In genomic region chr20:36919715-36920333, GRCh38 we compare ENCODE assay signal across 8 cellular contexts. TPM values are rescaled to one million over a fixed set of nuclear protein-coding genes. Genes with fewer than 3 reads are reported as not detected.
DNase-seq lines count a peak whose midpoint lies in the region; ATAC-seq, FAIRE-seq and TF ChIP-seq lines count a peak whose summit lies in the region.

No MANE protein-coding gene starts in this region.

- intact Hi-C loops in aorta (cut with DNase I): no loop called here

- H3K27ac Mint-ChIP-seq in activated naive CD4-positive, alpha-beta T cell treated with anti-CD3 and anti-CD28 coated beads, Interleukin-2, amount 50 U/mL, for 24 hours: peak overlapping the region; percentile 83

- TF ChIP-seq RAD21 in liver (IDR thresholded peaks at IDR 0.05): peak; percentile 77 to 86

- H3K9me3 Mint-ChIP-seq in activated naive CD4-positive, alpha-beta T cell treated with anti-CD3 and anti-CD28 coated beads, Interleukin-2, amount 50 U/mL, for 24 hours: no peaks in the 10 kb centered on the region

- H3K36me3 Mint-ChIP-seq in activated naive CD4-positive, alpha-beta T cell treated with anti-CD3 and anti-CD28 coated beads, Interleukin-2, amount 50 U/mL, for 24 hours: peaks cover 6% of the 10 kb centered on the region

- H3K9me3 ChIP-seq in SJCRH30 (replicated peaks) (no peaks in the 10 kb centered on the region), liver (ENCODE audit: control insufficient read depth in 4 of 4, low read length in 3 of 4) (no peaks in the 10 kb centered on the region), aorta (ENCODE audit: control insufficient read depth, low read length) (no peaks in the 10 kb centered on the region)

- H3K4me3 ChIP-seq in SJCRH30: no peak overlapping the region
- H3K4me3 ChIP-seq in liver (ENCODE audit: low read depth in 1 of 3, low read length in 3 of 3): no peak overlapping the region
- H3K4me3 ChIP-seq in aorta (ENCODE audit: low read length in 2 of 2): no peak overlapping the region

- H3K36me3 ChIP-seq in SJCRH30 (no peaks in the 10 kb centered on the region), liver (ENCODE audit: control insufficient read depth in 4 of 4, insufficient read depth in 3 of 4, low read depth in 1 of 4, low read length in 3 of 4) (peaks cover 1 to 15% (median 8%) of the 10 kb centered on the region in 4 donors), aorta (ENCODE audit: control insufficient read depth in 1 of 2, insufficient read depth in 2 of 2, low read length in 1 of 2) (peaks cover 0 to 6% of the 10 kb centered on the region in 2 donors)

- DNase-seq in activated naive CD4-positive, alpha-beta T cell (lab: John Stamatoyannopoulos, UW): no peak
- DNase-seq in LoVo (ENCODE audit: low spot score): peak; percentile 61
- peak; percentile 39 to 84 for DNase-seq in SJCRH30
- no peak for DNase-seq in aorta
- DNase-seq in stimulated activated CD4-positive, alpha-beta T cell treated with anti-CD3 and anti-CD28 coated beads, Interleukin-4, amount 100 ng/mL, for 4 hours: no peak

- H3K4me3 Mint-ChIP-seq in activated naive CD4-positive, alpha-beta T cell treated with anti-CD3 and anti-CD28 coated beads, Interleukin-2, amount 50 U/mL, for 24 hours: no peak overlapping the region

- ATAC-seq in aorta (ENCODE audit: low FRiP score): peak; percentile 75

- H3K9ac ChIP-seq in liver (ENCODE audit: low read depth in 1 of 2, low read length in 2 of 2): no peak overlapping the region

- WGBS in liver: 6% methylated on average over 2 of the region's 2 CpGs
- WGBS in aorta, 2 donors: 4 to 6% methylated on average over 2 of the region's 2 CpGs

- peaks cover 20% of the 10 kb centered on the region for H3K4me1 Mint-ChIP-seq in activated naive CD4-positive, alpha-beta T cell treated with anti-CD3 and anti-CD28 coated beads, Interleukin-2, amount 50 U/mL, for 24 hours

- H3K27me3 Mint-ChIP-seq in activated naive CD4-positive, alpha-beta T cell treated with anti-CD3 and anti-CD28 coated beads, Interleukin-2, amount 50 U/mL, for 24 hours: no peaks in the 10 kb centered on the region

- H3K4me1 ChIP-seq in SJCRH30: no peaks in the 10 kb centered on the region
- no peaks in the 10 kb centered on the region for H3K4me1 ChIP-seq in liver (ENCODE audit: control insufficient read depth in 4 of 4, insufficient read depth in 4 of 4, low read length in 3 of 4)
- no peaks in the 10 kb centered on the region for H3K4me1 ChIP-seq in aorta (ENCODE audit: control insufficient read depth in 1 of 2, insufficient read depth in 2 of 2, low read length in 2 of 2)

- TF ChIP-seq CTCF in liver (IDR thresholded peaks at IDR 0.05; ENCODE audit: low read depth, low read length, missing input control): peak; percentile 90

- no peaks in the 10 kb centered on the region for H3K27me3 ChIP-seq in SJCRH30
- no peaks in the 10 kb centered on the region for H3K27me3 ChIP-seq in liver (ENCODE audit: control insufficient read depth in 4 of 4, insufficient read depth in 4 of 4, low read length in 3 of 4)
- H3K27me3 ChIP-seq in aorta (ENCODE audit: control insufficient read depth in 1 of 2, insufficient read depth in 2 of 2, low read length in 1 of 2): no peaks in the 10 kb centered on the region

- H3K27ac ChIP-seq in SJCRH30: no peak overlapping the region
- no peak overlapping the region for H3K27ac ChIP-seq in liver (ENCODE audit: low read depth in 1 of 2, low read length in 2 of 2)
- no peak overlapping the region for H3K27ac ChIP-seq in aorta (ENCODE audit: low read depth in 1 of 2, low read length in 2 of 2)

- FAIRE-seq in colon (lab: Jason Lieb, UNC): peak; percentile 58

TF ChIP-seq in liver, 16 proteins besides CTCF, POLR2A, EP300 and RAD21:
- TF ChIP-seq FOXA1 (IDR thresholded peaks at IDR 0.05) (no peak), FOXA2 (IDR thresholded peaks at IDR 0.05) (no peak), REST (IDR thresholded peaks at IDR 0.05) (no peak), HNF4A (conservative IDR thresholded peaks at IDR 0.05) (no peak), EGR1 (IDR thresholded peaks at IDR 0.05; ENCODE audit: low read depth in 2 of 2) (no peak), NR2F2 (IDR thresholded peaks at IDR 0.05) (no peak), ATF3 (IDR thresholded peaks at IDR 0.05) (no peak), TAF1 (conservative IDR thresholded peaks at IDR 0.05) (no peak), GABPA (IDR thresholded peaks at IDR 0.05 in 1 of 2, conservative IDR thresholded peaks at IDR 0.05 in 1 of 2) (no peak), MAX (IDR thresholded peaks at IDR 0.05) (no peak), YY1 (IDR thresholded peaks at IDR 0.05) (no peak), ZBTB33 (IDR thresholded peaks at IDR 0.05) (no peak), HNF4G (IDR thresholded peaks at IDR 0.05) (no peak), SP1 (IDR thresholded peaks at IDR 0.05) (no peak), JUND (IDR thresholded peaks at IDR 0.05) (no peak), RXRA (IDR thresholded peaks at IDR 0.05) (no peak)

RNA-seq across cellular contexts. Expression of gene SAMHD1, which starts 31.7 kb away (rescaled TPM):
- total RNA-seq in SJCRH30 (2014; rRNA removed; shearing (Covaris generic)): 10.1 and 11.9 TPM in 2 replicates
- total RNA-seq in liver: 10 to 100 TPM; 39.7 to 51.2 TPM
- 10 to 100 TPM; 14.7 to 15.8 TPM for polyA plus RNA-seq in liver
- total RNA-seq in aorta: 100 to 1,000 TPM; 127 TPM
- 100 to 1,000 TPM in 1 of 2 donors, 10 to 100 TPM in 1; 85.0 to 165 TPM for polyA plus RNA-seq in aorta

RNA-seq across cellular contexts. Expression of gene TLDC2, which starts 43.9 kb away (rescaled TPM):
- 1.8 and 1.9 TPM in 2 replicates for total RNA-seq in SJCRH30 (2014; rRNA removed; shearing (Covaris generic))
- total RNA-seq in liver (under 1 TPM in 1 of 2 donors, not detected in 1; 0.33 TPM), aorta (under 1 TPM in 1 of 2 donors, not detected in 1; 0.36 TPM)
- polyA plus RNA-seq in liver (under 1 TPM; 0.05 to 0.08 TPM), aorta (1 to 10 TPM in 1 of 2 donors, not detected in 1; 4.1 TPM)

Comparison
In these comparisons a context has a peak if more than half of its experiments do, and no peak if none do; other contexts are left out.
1. DNase-seq: peak in LoVo (single experiment) and SJCRH30 (2 of 2); none in activated naive CD4-positive, alpha-beta T cell (0 of 4), aorta (0 of 2) and stimulated activated CD4-positive, alpha-beta T cell treated with anti-CD3 and anti-CD28 coated beads, Interleukin-4, amount 100 ng/mL, for 4 hours (0 of 2).